8 cellular contexts compared by ENCODE assay signal in the genomic region with DNA sequence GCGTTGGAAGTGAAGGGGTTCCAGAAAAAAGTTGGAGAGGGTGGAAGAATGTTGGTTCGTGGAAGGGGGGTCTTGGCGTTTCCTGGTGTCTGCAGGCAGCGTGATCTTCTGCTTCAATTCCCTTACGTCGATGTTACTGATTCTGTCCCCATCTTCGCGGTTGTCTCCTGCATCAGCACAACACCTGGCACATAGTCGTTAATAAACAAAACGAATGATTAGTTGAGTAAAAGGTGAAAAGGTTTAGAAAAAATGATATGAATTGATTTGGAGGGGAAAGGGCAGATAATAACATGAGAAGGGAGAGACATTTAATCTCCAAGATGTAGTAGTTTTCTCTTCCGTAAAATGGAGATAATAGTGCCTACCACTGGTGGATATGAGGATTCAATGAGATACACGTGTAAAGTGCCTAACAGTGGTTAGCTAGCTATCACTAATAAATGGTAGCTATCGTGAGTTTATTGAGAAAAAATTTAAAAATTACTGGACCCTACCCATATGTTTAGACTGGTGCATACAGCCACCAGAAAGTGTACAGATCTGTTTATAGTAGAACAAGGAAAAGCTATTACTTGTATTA. TPM values are rescaled to one million over a fixed set of nuclear protein-coding genes. Genes with fewer than 3 reads are reported as not detected.
DNase-seq lines count a peak whose midpoint lies in the region; ATAC-seq, FAIRE-seq and TF ChIP-seq lines count a peak whose summit lies in the region.

No MANE protein-coding gene starts in this region.

- peak overlapping the region; percentile 2; the same call in 2 of the 3 replicates for H2BK15ac ChIP-seq in IMR-90 (ENCODE audit: low read depth, low read length)

- H3K4me1 ChIP-seq in IMR-90 (ENCODE audit: control insufficient read depth, insufficient read depth, low read length), result peaks cover 2% of the 10 kb centered on the region
- peaks cover 10 to 17% of the 10 kb centered on the region in 2 donors for H3K4me1 ChIP-seq in small intestine (ENCODE audit: control insufficient read depth in 2 of 2, insufficient read depth in 1 of 2, low read depth in 1 of 2, low read length in 1 of 2)

- TF ChIP-seq RAD21 in IMR-90 (IDR thresholded peaks at IDR 0.05; ENCODE audit: low read length), result no peak

- H2AK9ac ChIP-seq in IMR-90 (replicated peaks; ENCODE audit: low read depth, low read length, poor library complexity), result peak overlapping the region; percentile 96

- TF ChIP-seq POLR2A in IMR-90 (IDR thresholded peaks at IDR 0.05; ENCODE audit: low read depth, low read length) (no peak), GM12891 (IDR thresholded peaks at IDR 0.05; ENCODE audit: low read depth, low read length) (no peak)

- H3K27ac ChIP-seq in AG04450 (ENCODE audit: low read depth, low read length), result peak overlapping the region; percentile 99
- peak overlapping the region; percentile 58 for H3K27ac ChIP-seq in IMR-90 (ENCODE audit: insufficient read depth, low read length)
- H3K27ac ChIP-seq in small intestine (ENCODE audit: low read depth in 1 of 2, low read length in 1 of 2), result peak overlapping the region; percentile 89 to 98

- TSS peak; percentile 42 for BruUV-seq in IMR-90 (replicated peaks; lab: Mats Ljungman, UMichigan)

- intact Hi-C loops in IMR-90 (cut with micrococcal nuclease) (loop anchor here (5.0 kb wide), 1 partner anchor 136 kb away; a partner anchor contains a TSS), left ventricle myocardium superior (cut with micrococcal nuclease) (no loop called here)

- peak overlapping the region; percentile 49; the same call in 1 of the 2 replicates for H3K18ac ChIP-seq in IMR-90 (ENCODE audit: low read depth, low read length)

- H2AK5ac ChIP-seq in IMR-90 (ENCODE audit: low read depth, low read length), result peak overlapping the region; percentile 50

- peaks cover 15% of the 10 kb centered on the region for H4K20me1 ChIP-seq in IMR-90 (ENCODE audit: insufficient read depth, low read length)

- ATAC-seq in IMR-90 (ENCODE audit: low read depth) (peak; percentile 1), left ventricle myocardium superior (peak; percentile 1), GM21381 (IDR thresholded peaks at IDR 0.05; ENCODE audit: unreplicated experiment) (no peak)

- FAIRE-seq in small intestine (lab: Jason Lieb, UNC) (no peak), GM12891 (lab: Jason Lieb, UNC) (no peak)

- POLR2A ChIA-PET in AG04450 (lab: Yijun Ruan, JAX), result interaction anchor here (0.6 to 1.2 kb wide), 4 partner anchors 16 to 141 kb away, joined by 3 to 5 read pairs (median 3); no protein-coding TSS in a partner anchor
- POLR2A ChIA-PET in IMR-90 (lab: Charles Lee; ENCODE audit: unreplicated experiment), result interaction anchor here (0.7 kb wide), 1 partner anchor 403 kb away, joined by 5 read pairs; no protein-coding TSS in a partner anchor

- no peak for TF ChIP-seq CTCF in AG04450 (IDR thresholded peaks at IDR 0.05; ENCODE audit: low read depth, low read length)
- peak; percentile 16 for TF ChIP-seq CTCF in GM12864 (IDR thresholded peaks at IDR 0.05; ENCODE audit: low read depth, low read length, missing control alignments)
- no peak for TF ChIP-seq CTCF in IMR-90 (conservative IDR thresholded peaks at IDR 0.05; ENCODE audit: low read depth, low read length)

- peak overlapping the region; percentile 92 for H3K4ac ChIP-seq in IMR-90 (ENCODE audit: low read depth, low read length)

- WGBS in IMR-90 (ENCODE audit: extremely low coverage in 2 of 2, insufficient read length in 1 of 2), 2 experiments, result 0 to 100% methylated on average over 1 to 2 of the region's 13 CpGs
- WGBS in small intestine, 3 donors, result 0% methylated on average over 13 of the region's 13 CpGs

- peak overlapping the region; percentile 89 for H3K4me3 ChIP-seq in AG04450 (ENCODE audit: low read depth, low read length)
- H3K4me3 ChIP-seq in GM12864 (ENCODE audit: low read depth, low read length), result peak overlapping the region; percentile 79
- H3K4me3 ChIP-seq in IMR-90 (ENCODE audit: insufficient read depth, low read depth, low read length), result peak overlapping the region; percentile 71
- H3K4me3 ChIP-seq in small intestine (ENCODE audit: low read depth in 1 of 2, low read length in 2 of 2), result peak overlapping the region; percentile 91 to 96

- no peaks in the 10 kb centered on the region for H3K27me3 ChIP-seq in AG04450 (ENCODE audit: control insufficient read depth, insufficient read depth, low read length)
- no peaks in the 10 kb centered on the region for H3K27me3 ChIP-seq in IMR-90 (ENCODE audit: control insufficient read depth, insufficient read depth, low read length)
- H3K27me3 ChIP-seq in small intestine (ENCODE audit: control insufficient read depth in 2 of 2, insufficient read depth in 2 of 2, low read length in 2 of 2), result no peaks in the 10 kb centered on the region

- peaks cover 2 to 43% of the 10 kb centered on the region in 2 experiments; a peak in 3 of 4 replicates for H3K79me1 ChIP-seq in IMR-90 (ENCODE audit: low read depth in 1 of 2, low read length in 2 of 2)

- peak overlapping the region; percentile 96 for H3K56ac ChIP-seq in IMR-90 (ENCODE audit: extremely low read depth, insufficient read depth, low read length)

- no peak overlapping the region for H2BK20ac ChIP-seq in IMR-90 (ENCODE audit: low read depth, low read length)

- peak overlapping the region; percentile 79 for H4K91ac ChIP-seq in IMR-90 (ENCODE audit: insufficient read depth, low read depth, low read length)

- dilution Hi-C loops in IMR-90 (cut with HindIII; ENCODE audit: low sequenced_read_pairs, unreplicated experiment), result no loop called here

- peak overlapping the region; percentile 89 for H2BK120ac ChIP-seq in IMR-90 (ENCODE audit: low read depth, low read length)

- H3K9ac ChIP-seq in IMR-90 (ENCODE audit: low read depth, low read length), result peak overlapping the region; percentile 88

- in situ Hi-C loops in IMR-90 (cut with MboI; ENCODE audit: low sequenced_read_pairs), result no loop called here

- peak overlapping the region; percentile 88 for H3K23ac ChIP-seq in IMR-90 (ENCODE audit: low read depth, low read length)

- peak overlapping the region; percentile 70 to 96 for H4K8ac ChIP-seq in IMR-90 (ENCODE audit: low read depth in 2 of 2, low read length in 2 of 2)

- peak overlapping the region; percentile 73 for H2BK5ac ChIP-seq in IMR-90 (ENCODE audit: low read depth, low read length, poor library complexity, severe bottlenecking)

- no peaks in the 10 kb centered on the region for H3K36me3 ChIP-seq in IMR-90 (ENCODE audit: control insufficient read depth, insufficient read depth, low read length)
- peaks cover 0 to 2% of the 10 kb centered on the region in 2 donors for H3K36me3 ChIP-seq in small intestine (ENCODE audit: control insufficient read depth in 2 of 2, insufficient read depth in 2 of 2, low read length in 2 of 2)

- peak overlapping the region; percentile 88 for H2AFZ ChIP-seq in IMR-90 (replicated peaks; ENCODE audit: low read length, poor library complexity)

- H3K9me3 ChIP-seq in AG04450 (ENCODE audit: control insufficient read depth, insufficient read depth, low read length) (no peaks in the 10 kb centered on the region), IMR-90 (ENCODE audit: control insufficient read depth, insufficient read depth, low read length) (no peaks in the 10 kb centered on the region), small intestine (ENCODE audit: control insufficient read depth, low read depth) (no peaks in the 10 kb centered on the region)

- peak overlapping the region; percentile 78 for H4K5ac ChIP-seq in IMR-90 (ENCODE audit: low read depth, low read length)

- peak overlapping the region; percentile 83 for H3K4me2 ChIP-seq in IMR-90 (ENCODE audit: low read depth, low read length)

- peaks cover 5% of the 10 kb centered on the region; the same call in 1 of the 2 replicates for H3K9me1 ChIP-seq in IMR-90 (ENCODE audit: insufficient read depth, low read length)

- DNase-seq in AG04450 (ENCODE audit: low read depth, low spot score) (no peak), GM12864 (ENCODE audit: low read depth) (no peak), IMR-90 (peak; percentile 19), left ventricle myocardium superior (no peak), small intestine (no peak), GM12891 (ENCODE audit: insufficient read length, low spot score) (no peak)
- peak; percentile 9 to 19 for DNase-seq in activated CD4-positive, alpha-beta T cell treated with anti-CD3 and anti-CD28 coated beads, Interleukin-2, amount 50 U/mL, for 48 hours

- H3K14ac ChIP-seq in IMR-90 (replicated peaks; ENCODE audit: low read depth, low read length), result peak overlapping the region; percentile 94

- CTCF ChIA-PET in AG04450 (lab: Charles Lee), result interaction anchor here (0.7 to 2.0 kb wide), 2 partner anchors 17 to 321 kb away, joined by 3 to 10 read pairs; no protein-coding TSS in a partner anchor
- CTCF ChIA-PET in IMR-90 (lab: Yijun Ruan, JAX), result interaction anchor here (0.7 kb wide), 1 partner anchor 209 kb away, joined by 3 read pairs; no protein-coding TSS in a partner anchor

TF ChIP-seq in IMR-90, 13 proteins besides CTCF, POLR2A, EP300 and RAD21:
- TF ChIP-seq MXI1 (IDR thresholded peaks at IDR 0.05; ENCODE audit: borderline replicate concordance, low read depth, low read length), result 0 out of 2 replicates have a peak, but pooled peaks have one; percentile 22
- no peak for TF ChIP-seq MAZ (IDR thresholded peaks at IDR 0.05; ENCODE audit: borderline replicate concordance, low read depth, low read length)

TF ChIP-seq in GM12891, 5 proteins besides CTCF, POLR2A, EP300 and RAD21 (continues in another document):
- TF ChIP-seq POLR2AphosphoS5 (IDR thresholded peaks at IDR 0.05; ENCODE audit: low read depth, low read length) (no peak; the same call in 1 of the 2 replicates), SPI1 (IDR thresholded peaks at IDR 0.05; ENCODE audit: low read depth, low read length) (no peak), PAX5 (IDR thresholded peaks at IDR 0.05; ENCODE audit: insufficient read depth, low read length, severe bottlenecking) (no peak), POU2F2 (IDR thresholded peaks at IDR 0.05; ENCODE audit: low read depth, low read length) (no peak)

RNA-seq across cellular contexts. Expression of a gene that starts 0.6 kb away (rescaled TPM):
- polyA plus RNA-seq in AG04450 (2011; rRNA removed) (37.2 and 61.7 TPM in 2 replicates), IMR-90 (2012; rRNA removed) (19.8 and 22.1 TPM in 2 replicates), small intestine (10 to 100 TPM; 21.1 to 48.3 (median 26.5) TPM)
- polyA minus RNA-seq in AG04450 (2011; rRNA and poly(A)+ RNA removed), result 30.7 and 72.5 TPM in 2 replicates
- total RNA-seq in IMR-90 (2012; rRNA removed) (33.2 and 83.3 TPM in 2 replicates), left ventricle myocardium superior (69.9 TPM)
- polyA plus RNA-seq in IMR-90 (2012; cell fraction: cytosol; rRNA removed), result 1.5 and 2.4 TPM in 2 replicates
- polyA plus RNA-seq in IMR-90 (2012; cell fraction: nucleus; rRNA removed; ENCODE audit: low replicate concordance), result 2.3 and 14.8 TPM in 2 replicates
- 26.4 TPM for polyA plus RNA-seq in GM12891 (2012; ENCODE audit: low read depth, missing spikeins)

RNA-seq across cellular contexts. Expression of a gene that starts 0.9 kb away (rescaled TPM):
- polyA plus RNA-seq in AG04450 (2011; rRNA removed) (10.8 and 14.3 TPM in 2 replicates), IMR-90 (2012; rRNA removed) (7.0 and 9.5 TPM in 2 replicates), small intestine (10 to 100 TPM in 1 of 3 donors, 1 to 10 TPM in 2; 7.3 to 11.1 (median 9.4) TPM)
- polyA minus RNA-seq in AG04450 (2011; rRNA and poly(A)+ RNA removed), result 5.2 and 9.8 TPM in 2 replicates
- total RNA-seq in IMR-90 (2012; rRNA removed) (25.6 and 35.6 TPM in 2 replicates), left ventricle myocardium superior (20.7 TPM)
- polyA plus RNA-seq in IMR-90 (2012; cell fraction: cytosol; rRNA removed), result 0.95 and 2.1 TPM in 2 replicates
- 0.67 and 5.1 TPM in 2 replicates for polyA plus RNA-seq in IMR-90 (2012; cell fraction: nucleus; rRNA removed; ENCODE audit: low replicate concordance)
- 7.7 TPM for polyA plus RNA-seq in GM12891 (2012; ENCODE audit: low read depth, missing spikeins)

Comparison
In these comparisons a context has a peak if more than half of its experiments do, and no peak if none do; other contexts are left out.
1. DNase-seq: peak in IMR-90 (single experiment) and activated CD4-positive, alpha-beta T cell treated with anti-CD3 and anti-CD28 coated beads, Interleukin-2, amount 50 U/mL, for 48 hours (2 of 2); none in AG04450 (single experiment), GM12864 (single experiment), left ventricle myocardium superior (single experiment), small intestine (single experiment) and GM12891 (single experiment).
2. Peak in every context shown above with its lines, with median percentiles within 50 percentile points of each other: H3K27ac ChIP-seq and H3K4me3 ChIP-seq.